Comparison of ENCODE assay signal across 8 cellular contexts in the genomic region with DNA sequence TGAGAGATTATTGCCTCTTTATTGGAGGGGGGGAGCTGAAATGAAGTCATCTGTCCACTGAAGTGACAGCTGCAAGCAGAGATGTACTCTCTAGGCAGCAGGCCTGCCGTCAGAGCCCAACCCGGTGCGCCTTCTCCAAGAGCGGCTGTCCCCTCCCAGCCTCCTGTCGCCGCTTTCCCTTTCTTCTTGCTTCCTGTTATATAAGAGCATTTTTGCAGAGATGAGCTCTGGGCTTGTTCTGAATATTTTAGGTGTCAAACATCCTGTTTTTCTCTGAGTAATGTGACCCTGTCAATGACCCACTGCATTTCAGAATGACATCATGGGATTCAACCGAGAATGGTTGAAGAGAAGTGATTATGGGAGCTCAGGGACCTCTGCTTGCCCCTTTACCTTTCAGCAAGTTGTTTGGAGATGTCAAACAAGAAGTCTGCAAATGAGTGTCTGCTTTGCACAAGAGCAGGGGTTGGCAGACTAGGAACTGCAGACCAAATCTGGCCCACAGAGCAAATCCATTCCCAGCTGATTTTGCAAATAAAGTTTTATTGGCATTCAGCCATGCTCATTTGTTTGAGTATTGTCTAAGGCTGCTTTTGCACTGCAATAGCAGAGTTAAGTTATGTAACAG.
A peak's percentile ranks its signal among the peaks of the same experiment; 100 is the strongest.
DNase-seq lines count a peak whose midpoint lies in the region; ATAC-seq and TF ChIP-seq lines count a peak whose summit lies in the region.

No MANE protein-coding gene starts in this region.

- H3K4me3 ChIP-seq in CD8-positive, alpha-beta T cell (ENCODE audit: low read depth, low read length) = no peak overlapping the region
- H3K4me3 ChIP-seq in brain microvascular endothelial cell (ENCODE audit: low read depth, low read length) = no peak overlapping the region

- no peaks in the 10 kb centered on the region for H3K27me3 Mint-ChIP-seq in CD8-positive, alpha-beta T cell (ENCODE audit: low read depth)

- in situ Hi-C loops in brain microvascular endothelial cell (cut with HindIII; ENCODE audit: low pct_ligation_motif_present, low sequenced_read_pairs) = no loop called here

- H3K4me3 Mint-ChIP-seq in CD8-positive, alpha-beta T cell = peak overlapping the region; percentile 33

- no peaks in the 10 kb centered on the region for H3K27me3 ChIP-seq in CD8-positive, alpha-beta T cell (ENCODE audit: insufficient read depth, low read length)
- H3K27me3 ChIP-seq in brain microvascular endothelial cell (replicated peaks) = no peaks in the 10 kb centered on the region

- CTCF ChIA-PET in CD8-positive, alpha-beta T cell (lab: Charles Lee) = interaction anchor here (0.9 kb wide), 1 partner anchor 9 kb away, joined by 3 read pairs; no protein-coding TSS in a partner anchor

- H3K36me3 ChIP-seq in CD8-positive, alpha-beta T cell (ENCODE audit: insufficient read depth, low read length) = no peaks in the 10 kb centered on the region
- H3K36me3 ChIP-seq in brain microvascular endothelial cell (replicated peaks) = no peaks in the 10 kb centered on the region

- intact Hi-C loops in CD8-positive, alpha-beta T cell (cut with DNase I, micrococcal nuclease) = no loop called here

- no peaks in the 10 kb centered on the region for H3K36me3 Mint-ChIP-seq in CD8-positive, alpha-beta T cell

- peak overlapping the region; percentile 3 for H3K27ac ChIP-seq in CD8-positive, alpha-beta T cell (ENCODE audit: low read depth, low read length)
- H3K27ac ChIP-seq in brain microvascular endothelial cell = peak overlapping the region; percentile 81

- POLR2A ChIA-PET in CD8-positive, alpha-beta T cell (lab: Charles Lee) = interaction anchor here (1.1 kb wide), 1 partner anchor 8 kb away, joined by 3 read pairs; no protein-coding TSS in a partner anchor

- peak in 4 of 7 experiments; percentile 3 to 72 (median 14) for DNase-seq in CD8-positive, alpha-beta T cell
- DNase-seq in NCI-H446 treated with DMSO at 0.1 percent for 48 hours (lab: John Stamatoyannopoulos, UW) = peak; percentile 18
- DNase-seq in brain microvascular endothelial cell = peak; percentile 83
- peak; percentile 3 for DNase-seq in midbrain (lab: John Stamatoyannopoulos, UW)
- DNase-seq in NCI-H128 (lab: John Stamatoyannopoulos, UW; ENCODE audit: unreplicated experiment) = no peak
- no peak for DNase-seq in NCI-H2196 treated with DMSO at 0.1 percent for 48 hours (lab: John Stamatoyannopoulos, UW; ENCODE audit: unreplicated experiment)

- H3K4me1 Mint-ChIP-seq in CD8-positive, alpha-beta T cell (ENCODE audit: low read depth) = peaks cover 26% of the 10 kb centered on the region

- H3K27ac Mint-ChIP-seq in CD8-positive, alpha-beta T cell = peak overlapping the region; percentile 93

- ATAC-seq in CD8-positive, alpha-beta T cell = peak; percentile 87
- ATAC-seq in HG02840 (IDR thresholded peaks at IDR 0.05; ENCODE audit: low FRiP score, unreplicated experiment) (no peak), HG03097 (IDR thresholded peaks at IDR 0.05; ENCODE audit: low FRiP score, unreplicated experiment) (no peak)

- H3K9me3 ChIP-seq in CD8-positive, alpha-beta T cell (ENCODE audit: low read length) = no peaks in the 10 kb centered on the region

- peaks cover 13% of the 10 kb centered on the region for H3K4me1 ChIP-seq in CD8-positive, alpha-beta T cell (ENCODE audit: insufficient read depth, low read length)

- H3K9me3 Mint-ChIP-seq in CD8-positive, alpha-beta T cell = no peaks in the 10 kb centered on the region

- TF ChIP-seq CTCF in CD8-positive, alpha-beta T cell (IDR thresholded peaks at IDR 0.05) = no peak
- no peak for TF ChIP-seq CTCF in brain microvascular endothelial cell (IDR thresholded peaks at IDR 0.05; ENCODE audit: low read depth, low read length, missing control alignments)

Comparison
In these comparisons a context has a peak if more than half of its experiments do, and no peak if none do; other contexts are left out.
1. DNase-seq: peak in CD8-positive, alpha-beta T cell (4 of 7), NCI-H446 treated with DMSO at 0.1 percent for 48 hours (single experiment), brain microvascular endothelial cell (single experiment) and midbrain (single experiment); none in NCI-H128 (single experiment) and NCI-H2196 treated with DMSO at 0.1 percent for 48 hours (single experiment).